Comparison of ENCODE assay signal across 10 cellular contexts in genomic region chr2:118848381-118849225, GRCh38. TPM values are rescaled to one million over a fixed set of nuclear protein-coding genes. Genes with fewer than 3 reads are reported as not detected.
DNase-seq lines count a peak whose midpoint lies in the region; ATAC-seq and TF ChIP-seq lines count a peak whose summit lies in the region.
"Had no signal": no experiment of that assay in that cellular context is flagged by ENCODE, and none has a peak within 500 bp of the region (broad histone marks: within the 10 kb centered on the region; RNA-seq: fewer than 3 reads in every experiment).

No MANE protein-coding gene starts in this region.

- H3K4ac ChIP-seq in mesendoderm (ENCODE audit: low read depth, low read length) = no peak overlapping the region

- H3K4me3 Mint-ChIP-seq in activated naive CD8-positive, alpha-beta T cell = peak overlapping the region; percentile 65

- H3K36me3 ChIP-seq in heart left ventricle = no peaks in the 10 kb centered on the region
- no peaks in the 10 kb centered on the region for H3K36me3 ChIP-seq in mesendoderm (ENCODE audit: control insufficient read depth, insufficient read depth, low read length)
- H3K36me3 ChIP-seq in tibial artery = no peaks in the 10 kb centered on the region
- H3K36me3 ChIP-seq in tibial nerve = no peaks in the 10 kb centered on the region

- no peak for TF ChIP-seq EP300 in tibial nerve (IDR thresholded peaks at IDR 0.05)

- no peak overlapping the region for H3K27ac Mint-ChIP-seq in activated naive CD8-positive, alpha-beta T cell

- peaks cover 34% of the 10 kb centered on the region for H3K4me1 Mint-ChIP-seq in activated naive CD8-positive, alpha-beta T cell (ENCODE audit: low read depth)

- no peak overlapping the region for H3K27ac ChIP-seq in heart left ventricle
- no peak overlapping the region for H3K27ac ChIP-seq in mesendoderm (ENCODE audit: low read depth, low read length)
- no peak overlapping the region for H3K27ac ChIP-seq in tibial artery
- no peak overlapping the region for H3K27ac ChIP-seq in tibial nerve

- H3K27me3 ChIP-seq in heart left ventricle (peaks cover 82 to 99% (median 92%) of the 10 kb centered on the region in 9 donors), mesendoderm (ENCODE audit: insufficient read depth, low read length, poor library complexity) (peaks cover 85% of the 10 kb centered on the region), tibial artery (peaks cover 0 to 100% of the 10 kb centered on the region in 2 donors), tibial nerve (peaks cover 4 to 96% of the 10 kb centered on the region in 2 donors)

- H3K9me3 ChIP-seq in heart left ventricle (no peaks in the 10 kb centered on the region), tibial artery (no peaks in the 10 kb centered on the region), tibial nerve (no peaks in the 10 kb centered on the region)

- H3K56ac ChIP-seq in mesendoderm (ENCODE audit: low read length) = no peak overlapping the region

- TF ChIP-seq POLR2A in heart left ventricle (IDR thresholded peaks at IDR 0.05) (no peak), tibial nerve (IDR thresholded peaks at IDR 0.05) (no peak)

- no peak overlapping the region for H3K23ac ChIP-seq in mesendoderm (ENCODE audit: low read length)

- no peak overlapping the region for H2BK120ac ChIP-seq in mesendoderm (ENCODE audit: low read depth, low read length)

- no peaks in the 10 kb centered on the region for H3K79me2 ChIP-seq in mesendoderm (ENCODE audit: control insufficient read depth, insufficient read depth, low read length)

- TF ChIP-seq CTCF in heart left ventricle (IDR thresholded peaks at IDR 0.05) (no peak), tibial artery (IDR thresholded peaks at IDR 0.05) (no peak), tibial nerve (IDR thresholded peaks at IDR 0.05) (no peak)

- no peak overlapping the region for H3K18ac ChIP-seq in mesendoderm (ENCODE audit: low read length)

- no peak for ATAC-seq in Right ventricle myocardium inferior
- no peak for ATAC-seq in heart left ventricle

- 2 to 3% (median 3%) methylated on average over 36 to 46 of the region's 46 CpGs for WGBS in heart left ventricle, 4 donors
- no CpG with 5 or more reads among the region's 46 CpGs for WGBS in mesendoderm (ENCODE audit: extremely low coverage, insufficient coverage, low lambda C conversion rate)
- WGBS in tibial nerve, 2 donors = 9 to 17% methylated on average over 44 to 46 of the region's 46 CpGs

- no peak overlapping the region for H2BK5ac ChIP-seq in mesendoderm (ENCODE audit: low read length)

- H4K8ac ChIP-seq in mesendoderm (ENCODE audit: low read depth, low read length) = no peak overlapping the region

- peak overlapping the region; percentile 48 for H3K4me2 ChIP-seq in mesendoderm (ENCODE audit: low read length)

- H3K9me3 Mint-ChIP-seq in activated naive CD8-positive, alpha-beta T cell (ENCODE audit: low read depth) = no peaks in the 10 kb centered on the region

- no peaks in the 10 kb centered on the region for H3K79me1 ChIP-seq in mesendoderm (ENCODE audit: low read length)

- H3K4me3 ChIP-seq in heart left ventricle (peak overlapping the region in 1 of 12 donors; percentile 13), mesendoderm (ENCODE audit: low read length) (no peak overlapping the region), tibial artery (peak overlapping the region; percentile 39 to 50), tibial nerve (peak overlapping the region in 2 of 4 donors; percentile 6 to 51)

- intact Hi-C loops in Right ventricle myocardium inferior (cut with DNase I) (no loop called here), heart left ventricle (cut with DNase I) (no loop called here), tibial artery (cut with DNase I; ENCODE audit: low total_unique reads) (no loop called here), posterior vena cava (cut with DNase I) (loop anchor here in 1 of 2 donors (10.0 kb wide), 1 partner anchor 94 kb away; no protein-coding TSS in a partner anchor)

- H3K36me3 Mint-ChIP-seq in activated naive CD8-positive, alpha-beta T cell = no peaks in the 10 kb centered on the region

- peaks cover 57% of the 10 kb centered on the region for H3K27me3 Mint-ChIP-seq in activated naive CD8-positive, alpha-beta T cell

- DNase-seq in Right ventricle myocardium inferior (ENCODE audit: missing footprints) (peak; percentile 43), heart left ventricle (no peak), mesendoderm (peak; percentile 51), tibial artery (no peak), tibial nerve (ENCODE audit: low spot score in 2 of 2) (no peak), posterior vena cava (ENCODE audit: low spot score) (no peak), AG08396 (ENCODE audit: low spot score) (no peak)
- DNase-seq: NCI-H1092 treated with DMSO at 0.1 percent for 48 hours had no signal

- H2BK15ac ChIP-seq in mesendoderm (replicated peaks; ENCODE audit: low read depth) = no peak overlapping the region

- no peak overlapping the region for H3K9ac ChIP-seq in mesendoderm (ENCODE audit: low read length)

- no peak overlapping the region for H4K5ac ChIP-seq in mesendoderm (ENCODE audit: low read length)

- no peak overlapping the region for H2AK5ac ChIP-seq in mesendoderm (ENCODE audit: low read length)

- H3K4me1 ChIP-seq in heart left ventricle (peaks cover 0 to 46% (median 12%) of the 10 kb centered on the region in 12 donors), mesendoderm (ENCODE audit: control insufficient read depth, low read depth, low read length) (peaks cover 5% of the 10 kb centered on the region), tibial artery (peaks cover 0 to 52% (median 33%) of the 10 kb centered on the region in 4 donors), tibial nerve (peaks cover 0 to 74% (median 15%) of the 10 kb centered on the region in 4 donors)

RNA-seq across cellular contexts. Expression of gene EN1, which starts 1.2 kb away (rescaled TPM):
- total RNA-seq in Right ventricle myocardium inferior = not detected
- total RNA-seq in heart left ventricle = under 1 TPM in 1 of 9 donors, not detected in 8; 0.27 TPM
- polyA plus RNA-seq in heart left ventricle = not detected
- polyA plus RNA-seq in mesendoderm (2013, experiment 1 of 2) = 0.01 TPM
- not detected for polyA plus RNA-seq in mesendoderm (2013, experiment 2 of 2)
- total RNA-seq in tibial nerve = under 1 TPM in 3 of 4 donors, not detected in 1; 0.63 to 0.90 (median 0.78) TPM
- 1 to 10 TPM; 2.4 to 4.0 TPM for total RNA-seq in posterior vena cava
- total RNA-seq: glomerular endothelial cell had no signal

Comparison
In these comparisons a context has a peak if more than half of its experiments do, and no peak if none do; other contexts are left out.
1. DNase-seq: peak in Right ventricle myocardium inferior (single experiment) and mesendoderm (single experiment); none in heart left ventricle (0 of 5), tibial artery (0 of 2), tibial nerve (0 of 2), posterior vena cava (single experiment) and AG08396 (single experiment).